Comparison of ENCODE assay signal across 10 cellular contexts in genomic region chr2:88499204-88499603, GRCh38. TPM values are rescaled to one million over a fixed set of nuclear protein-coding genes. Genes with fewer than 3 reads are reported as not detected.
"Had no signal": no experiment of that assay in that cellular context is flagged by ENCODE, and none has a peak within 500 bp of the region (broad histone marks: within the 10 kb centered on the region; RNA-seq: fewer than 3 reads in every experiment).

No MANE protein-coding gene starts in this region.

- ATAC-seq: HCT116, K562 had no signal

- H2AFZ ChIP-seq: GM23248 had no signal

- H3K4me1 ChIP-seq: HAP-1 had no signal

- H3K36me3 ChIP-seq: HAP-1 had no signal

- DNase-seq: GM23248, GOT3, H7, IMR-90, KG1 had no signal

- H3K4me3 ChIP-seq: GM23248, HAP-1, K562 had no signal

- H3K27ac ChIP-seq: GM23248 had no signal

- H3K9me3 ChIP-seq: HAP-1 had no signal

RNA-seq across cellular contexts. Expression of gene FOXI3, which starts 46.7 kb away (rescaled TPM):
- total RNA-seq: GM23248, H4, HT-29, IMR-90, K562 had no signal
- polyA plus RNA-seq: GM23248, IMR-90, K562 had no signal
